16 cellular contexts compared by ENCODE assay signal in genomic region chr6:32679501-32679900, GRCh38. TPM values are rescaled to one million over a fixed set of nuclear protein-coding genes. Genes with fewer than 3 reads are reported as not detected.
DNase-seq lines count a peak whose midpoint lies in the region; ATAC-seq and TF ChIP-seq lines count a peak whose summit lies in the region.
"Had no signal": no experiment of that assay in that cellular context is flagged by ENCODE, and none has a peak within 500 bp of the region (broad histone marks: within the 10 kb centered on the region; RNA-seq: fewer than 3 reads in every experiment).

No MANE protein-coding gene starts in this region.

- H3K9me3 ChIP-seq in HEK293 (ENCODE audit: control insufficient read depth, insufficient read depth, low read depth, low read length) (no peaks in the 10 kb centered on the region; the same call in 1 of the 2 replicates), lower lobe of right lung (no peaks in the 10 kb centered on the region)

- no peaks in the 10 kb centered on the region for H3K4me1 ChIP-seq in HEK293 (ENCODE audit: control insufficient read depth, insufficient read depth, low read length)
- H3K4me1 ChIP-seq in lower lobe of right lung = no peaks in the 10 kb centered on the region

- CTCF ChIA-PET in HEK293 (lab: Yijun Ruan, JAX) (interaction anchor here (0.9 to 2.3 kb wide), 4 partner anchors 10 to 107 kb away, joined by 3 to 10 read pairs (median 4); no protein-coding TSS in a partner anchor), MCF 10A (lab: Yijun Ruan, JAX) (no interaction called here)

- intact Hi-C loops in dendritic cell treated with granulocyte-macrophage colony-stimulating factor and Interleukin-4, amounts not matched to agents 40 ng/mL and 50 ng/mL, for 4 days (cut with micrococcal nuclease) = no loop called here
- intact Hi-C loops in lower lobe of right lung (cut with DNase I) (no loop called here), MCF 10A (cut with micrococcal nuclease) (no loop called here)

- ATAC-seq in lower lobe of right lung (no peak), GM18511 (IDR thresholded peaks at IDR 0.05; ENCODE audit: unreplicated experiment) (no peak)
- ATAC-seq: CD8-positive, alpha-beta T cell; HepG2 had no signal

- peaks cover 35% of the 10 kb centered on the region for H3K9me3 Mint-ChIP-seq in dendritic cell treated with granulocyte-macrophage colony-stimulating factor and Interleukin-4, amounts not matched to agents 40 ng/mL and 50 ng/mL, for 4 days
- no peaks in the 10 kb centered on the region for H3K9me3 Mint-ChIP-seq in MCF 10A (ENCODE audit: unreplicated experiment)

- POLR2A ChIA-PET in HEK293 (lab: Yijun Ruan, JAX) (no interaction called here), MCF 10A (lab: Yijun Ruan, JAX) (no interaction called here)

- TF ChIP-seq CTCF in HEK293 (tag by site-specific recombination; IDR thresholded peaks at IDR 0.05) (no peak), lower lobe of right lung (IDR thresholded peaks at IDR 0.05) (no peak), MCF 10A (IDR thresholded peaks at IDR 0.05; ENCODE audit: unreplicated experiment) (no peak)

- H3K27me3 ChIP-seq in lower lobe of right lung (ENCODE audit: low read depth) = no peaks in the 10 kb centered on the region

- H3K4me3 ChIP-seq in HEK293 (ENCODE audit: low read depth, low read length) (no peak overlapping the region), lower lobe of right lung (no peak overlapping the region)

- H3K36me3 Mint-ChIP-seq in dendritic cell treated with granulocyte-macrophage colony-stimulating factor and Interleukin-4, amounts not matched to agents 40 ng/mL and 50 ng/mL, for 4 days (ENCODE audit: low read depth) = peaks cover 10% of the 10 kb centered on the region
- no peaks in the 10 kb centered on the region for H3K36me3 Mint-ChIP-seq in MCF 10A (ENCODE audit: insufficient read depth, unreplicated experiment)
- H3K36me3 Mint-ChIP-seq: CD8-positive, alpha-beta T cell had no signal

- BruUV-seq in MCF 10A (replicated peaks; lab: Mats Ljungman, UMichigan) = no TSS peak

- H3K4me3 Mint-ChIP-seq in dendritic cell treated with granulocyte-macrophage colony-stimulating factor and Interleukin-4, amounts not matched to agents 40 ng/mL and 50 ng/mL, for 4 days = no peak overlapping the region
- no peak overlapping the region for H3K4me3 Mint-ChIP-seq in MCF 10A (ENCODE audit: unreplicated experiment)
- H3K4me3 Mint-ChIP-seq: CD8-positive, alpha-beta T cell had no signal

- DNase-seq in OCI-M1 (lab: John Stamatoyannopoulos, UW) (peak; percentile 55), lower lobe of right lung (no peak), NCI-H2227 treated with DMSO at 0.1 percent for 48 hours (lab: John Stamatoyannopoulos, UW) (no peak), MCF 10A (ENCODE audit: unreplicated experiment) (no peak)
- DNase-seq: CD8-positive, alpha-beta T cell; COR-L47; DMS153; DMS79 treated with DMSO at 0.1 percent for 48 hours; EL; HCEC 1CT had no signal

- no peaks in the 10 kb centered on the region for H3K27me3 Mint-ChIP-seq in dendritic cell treated with granulocyte-macrophage colony-stimulating factor and Interleukin-4, amounts not matched to agents 40 ng/mL and 50 ng/mL, for 4 days
- peaks cover 80% of the 10 kb centered on the region for H3K27me3 Mint-ChIP-seq in MCF 10A (ENCODE audit: insufficient read depth, unreplicated experiment)

- H3K27ac ChIP-seq in HEK293 (ENCODE audit: extremely low read depth, low read depth, low read length) (no peak overlapping the region), lower lobe of right lung (no peak overlapping the region)

- peaks cover 19% of the 10 kb centered on the region for H3K4me1 Mint-ChIP-seq in dendritic cell treated with granulocyte-macrophage colony-stimulating factor and Interleukin-4, amounts not matched to agents 40 ng/mL and 50 ng/mL, for 4 days (ENCODE audit: low read depth)
- no peaks in the 10 kb centered on the region for H3K4me1 Mint-ChIP-seq in MCF 10A (ENCODE audit: insufficient read depth, unreplicated experiment)
- H3K4me1 Mint-ChIP-seq: CD14-positive monocyte had no signal

- peak overlapping the region; percentile 58 for H3K27ac Mint-ChIP-seq in dendritic cell treated with granulocyte-macrophage colony-stimulating factor and Interleukin-4, amounts not matched to agents 40 ng/mL and 50 ng/mL, for 4 days
- H3K27ac Mint-ChIP-seq in MCF 10A (ENCODE audit: low read depth, unreplicated experiment) = no peak overlapping the region
- H3K27ac Mint-ChIP-seq: CD8-positive, alpha-beta T cell had no signal

- H3K36me3 ChIP-seq in HEK293 (ENCODE audit: control insufficient read depth in 2 of 2, insufficient read depth in 1 of 2, low read length in 2 of 2) (no peaks in the 10 kb centered on the region), lower lobe of right lung (no peaks in the 10 kb centered on the region)

TF ChIP-seq in HEK293, 187 proteins besides CTCF, POLR2A, EP300 and RAD21:
- peak; percentile 9; the same call in 1 of the 2 replicates for TF ChIP-seq ZIC2 (tag by site-specific recombination; IDR thresholded peaks at IDR 0.05)
- TF ChIP-seq ZNF623 (tag by site-specific recombination; IDR thresholded peaks at IDR 0.05) = no peak

RNA-seq across cellular contexts. Expression of gene HLA-DQB1, which starts 13.0 kb away (rescaled TPM):
- total RNA-seq in lower lobe of right lung (132 TPM), MCF 10A (2022) (not detected in 2 replicates)
- total RNA-seq: HepG2 had no signal

RNA-seq across cellular contexts. Expression of gene HLA-DQA1, which starts 42.3 kb away (rescaled TPM):
- total RNA-seq in lower lobe of right lung (144 TPM), MCF 10A (2022) (not detected in 2 replicates)
- total RNA-seq: H1, HepG2 had no signal

Comparison
In these comparisons a context has a peak if more than half of its experiments do, and no peak if none do; other contexts are left out.
1. RNA of gene HLA-DQB1, which starts 13.0 kb away (total RNA-seq): 132 TPM in lower lobe of right lung (single experiment); not detected in MCF 10A; every median in the first group is over 100 times any median in the second.
2. RNA of gene HLA-DQA1, which starts 42.3 kb away (total RNA-seq): 144 TPM in lower lobe of right lung (single experiment); not detected in MCF 10A; every median in the first group is over 100 times any median in the second.